20 cellular contexts compared by ENCODE assay signal in genomic region chr4:31768756-31769155, GRCh38.
"Had no signal": no experiment of that assay in that cellular context is flagged by ENCODE, and none has a peak within 500 bp of the region (broad histone marks: within the 10 kb centered on the region; RNA-seq: fewer than 3 reads in every experiment).

No MANE protein-coding gene starts in this region.

- H3K27ac ChIP-seq: dorsolateral prefrontal cortex, epithelial cell of prostate, gastroesophageal sphincter, heart right ventricle, lower lobe of right lung, ovary, right atrium auricular region, stomach, thyroid gland had no signal

- H3K27me3 ChIP-seq: dorsolateral prefrontal cortex, gastroesophageal sphincter, heart right ventricle, ovary, right atrium auricular region, stomach, thyroid gland had no signal

- H3K4me1 ChIP-seq: gastroesophageal sphincter, heart right ventricle, lower lobe of right lung, right atrium auricular region, stomach, thyroid gland had no signal

- H3K36me3 ChIP-seq: gastroesophageal sphincter, heart right ventricle, lower lobe of right lung, ovary, right atrium auricular region, stomach, thyroid gland had no signal

- DNase-seq: dorsolateral prefrontal cortex; effector CD4-positive, alpha-beta T cell; foreskin fibroblast; glutamatergic neuron; heart right ventricle; hippocampal formation; islet precursor cell; left ventricle myocardium superior; lower lobe of right lung; natural killer cell; occipital lobe; ovary; stimulated activated CD4-positive, alpha-beta T cell treated with anti-CD3 and anti-CD28 coated beads, Interleukin-2, amount 100 ng/mL, for 24 hours; stimulated activated CD4-positive, alpha-beta T cell treated with anti-CD3 and anti-CD28 coated beads, Interleukin-4, amount 100 ng/mL, for 24 hours; stimulated activated naive CD4-positive, alpha-beta T cell treated with Interleukin-2 at 50 U/mL for 16 hours; stomach; thyroid gland had no signal

- H3K9me3 ChIP-seq: gastroesophageal sphincter, lower lobe of right lung, ovary, right atrium auricular region, stomach, thyroid gland had no signal

- H3K4me3 ChIP-seq: dorsolateral prefrontal cortex, gastroesophageal sphincter, heart right ventricle, lower lobe of right lung, ovary, right atrium auricular region, stomach, thyroid gland had no signal
